ENCODE assay signal across 11 cellular contexts in genomic region chr17:60901806-60902205, GRCh38.
A peak's percentile ranks its signal among the peaks of the same experiment; 100 is the strongest.
DNase-seq lines count a peak whose midpoint lies in the region; ATAC-seq and TF ChIP-seq lines count a peak whose summit lies in the region.
"Had no signal": no experiment of that assay in that cellular context is flagged by ENCODE, and none has a peak within 500 bp of the region (broad histone marks: within the 10 kb centered on the region; RNA-seq: fewer than 3 reads in every experiment).

No MANE protein-coding gene starts in this region.

- no peaks in the 10 kb centered on the region for H3K9me2 ChIP-seq in GM23248 (ENCODE audit: insufficient read depth)

- no peak overlapping the region for H3K9ac ChIP-seq in GM23248
- no peak overlapping the region for H3K9ac ChIP-seq in adipocyte (ENCODE audit: low read length)
- no peak overlapping the region for H3K9ac ChIP-seq in fibroblast of lung (ENCODE audit: insufficient read depth, low read length)
- H3K9ac ChIP-seq in smooth muscle cell (ENCODE audit: low read depth) = no peak overlapping the region

- H3K79me2 ChIP-seq in GM23248 (ENCODE audit: insufficient read depth) (no peaks in the 10 kb centered on the region), fibroblast of lung (ENCODE audit: control insufficient read depth, insufficient read depth, low read length) (no peaks in the 10 kb centered on the region), smooth muscle cell (ENCODE audit: low read depth) (no peaks in the 10 kb centered on the region)

- H3K4me1 ChIP-seq in GM23248 (ENCODE audit: insufficient read depth) (peaks cover 13% of the 10 kb centered on the region), adipocyte (ENCODE audit: control insufficient read depth, insufficient read depth, low read length) (peaks cover 12% of the 10 kb centered on the region), fibroblast of lung (ENCODE audit: control insufficient read depth, extremely low read depth, insufficient read depth, low read length) (no peaks in the 10 kb centered on the region), aorta (ENCODE audit: control insufficient read depth in 1 of 2, insufficient read depth in 2 of 2, low read length in 2 of 2) (no peaks in the 10 kb centered on the region), smooth muscle cell (ENCODE audit: low read depth) (no peaks in the 10 kb centered on the region)
- H3K4me1 ChIP-seq: gastroesophageal sphincter had no signal

- in situ Hi-C loops in GM23248 (cut with MboI) = no loop called here

- H3F3A ChIP-seq in GM23248 (ENCODE audit: insufficient read depth) (peaks cover 10% of the 10 kb centered on the region; the same call in 1 of the 2 replicates), smooth muscle cell (ENCODE audit: low read depth) (no peaks in the 10 kb centered on the region)

- H3K4me3 ChIP-seq in GM23248 (no peak overlapping the region), adipocyte (ENCODE audit: low read length) (no peak overlapping the region), fibroblast of lung (replicated peaks in 1 of 4; ENCODE audit: control extremely low read depth in 1 of 4, insufficient read depth in 1 of 4, low read depth in 3 of 4, low read length in 4 of 4) (peak overlapping the region in 1 of 4 experiments; percentile 6), aorta (ENCODE audit: low read length in 2 of 2) (no peak overlapping the region), smooth muscle cell (no peak overlapping the region)
- H3K4me3 ChIP-seq: gastroesophageal sphincter had no signal

- H3K9me3 ChIP-seq in GM23248 (ENCODE audit: low read depth) = no peaks in the 10 kb centered on the region
- peaks cover 6% of the 10 kb centered on the region for H3K9me3 ChIP-seq in adipocyte (ENCODE audit: control insufficient read depth, low read length)
- no peaks in the 10 kb centered on the region for H3K9me3 ChIP-seq in fibroblast of lung (ENCODE audit: control insufficient read depth, insufficient read depth, low read depth, low read length)
- no peaks in the 10 kb centered on the region for H3K9me3 ChIP-seq in aorta (ENCODE audit: control insufficient read depth, low read length)
- H3K9me3 ChIP-seq in smooth muscle cell (replicated peaks; ENCODE audit: low read depth) = no peaks in the 10 kb centered on the region

- 33 to 43% methylated on average over 2 of the region's 2 CpGs for WGBS in GM23248 (ENCODE audit: low coverage in 1 of 2, low lambda C conversion rate in 2 of 2, missing lambda C conversion rate in 2 of 2), 2 experiments
- WGBS in aorta, 2 donors = 6 to 8% methylated on average over 2 of the region's 2 CpGs
- whole genome bisulfite sequencing in smooth muscle cell (ENCODE audit: low lambda C conversion rate) = 83% methylated on average over 2 of the region's 2 CpGs

- peak overlapping the region; percentile 30 for H3K4me2 ChIP-seq in GM23248 (ENCODE audit: unreplicated experiment)
- peak overlapping the region; percentile 86 for H3K4me2 ChIP-seq in fibroblast of lung (ENCODE audit: extremely low read depth, insufficient read depth, low read length)
- H3K4me2 ChIP-seq in smooth muscle cell = no peak overlapping the region

- H3K27me3 ChIP-seq in GM23248 (replicated peaks; ENCODE audit: insufficient read depth) = no peaks in the 10 kb centered on the region
- no peaks in the 10 kb centered on the region for H3K27me3 ChIP-seq in adipocyte (replicated peaks; ENCODE audit: control insufficient read depth, insufficient read depth, low read length)
- no peaks in the 10 kb centered on the region for H3K27me3 ChIP-seq in fibroblast of lung (ENCODE audit: control insufficient read depth, insufficient read depth, low read length)
- H3K27me3 ChIP-seq in aorta (ENCODE audit: control insufficient read depth in 1 of 2, insufficient read depth in 2 of 2, low read length in 1 of 2) = no peaks in the 10 kb centered on the region
- no peaks in the 10 kb centered on the region for H3K27me3 ChIP-seq in smooth muscle cell (ENCODE audit: low read depth)
- H3K27me3 ChIP-seq: gastroesophageal sphincter had no signal

- H3K27ac ChIP-seq in GM23248 (no peak overlapping the region), fibroblast of lung (ENCODE audit: insufficient read depth, low read length) (peak overlapping the region; percentile 58), aorta (ENCODE audit: low read depth in 1 of 2, low read length in 2 of 2) (no peak overlapping the region), smooth muscle cell (ENCODE audit: low read depth) (no peak overlapping the region)
- H3K27ac ChIP-seq: gastroesophageal sphincter had no signal

- peak; percentile 29 for ATAC-seq in aorta (ENCODE audit: low FRiP score)
- ATAC-seq: gastroesophageal sphincter had no signal

- H2AFZ ChIP-seq in GM23248 (no peak overlapping the region), fibroblast of lung (ENCODE audit: low read length) (no peak overlapping the region), smooth muscle cell (ENCODE audit: low read depth) (no peak overlapping the region)

- DNase-seq in GM23248 = peak; percentile 54
- DNase-seq in adipocyte (ENCODE audit: low read depth) = peak; percentile 82
- DNase-seq in fibroblast of lung (ENCODE audit: low read depth in 2 of 2) = peak; percentile 85
- no peak for DNase-seq in aorta
- DNase-seq in smooth muscle cell (lab: John Stamatoyannopoulos, UW; ENCODE audit: unreplicated experiment) = no peak
- no peak for DNase-seq in foreskin melanocyte
- DNase-seq in NCI-H526 (lab: John Stamatoyannopoulos, UW) = no peak
- DNase-seq: activated CD4-positive, alpha-beta memory T cell treated with anti-CD3 and anti-CD28 coated beads, Interleukin-2, amount 10 ng/mL, durations not matched to agents 7 days and 5 days; activated gamma-delta T cell treated with Interleukin-2 at 50 U/mL for 16 hours; NCI-H446 treated with DMSO at 0.1 percent for 48 hours had no signal

- TF ChIP-seq CTCF in fibroblast of lung (conservative IDR thresholded peaks at IDR 0.05 in 1 of 2, IDR thresholded peaks at IDR 0.05 in 1 of 2; ENCODE audit: low read depth in 1 of 2, low read length in 2 of 2) (no peak), smooth muscle cell (IDR thresholded peaks at IDR 0.05; ENCODE audit: borderline replicate concordance, insufficient read depth, poor library complexity, severe bottlenecking) (no peak)

- no peaks in the 10 kb centered on the region for H3K36me3 ChIP-seq in GM23248 (ENCODE audit: low read depth)
- H3K36me3 ChIP-seq in adipocyte (ENCODE audit: control insufficient read depth, insufficient read depth, low read length, severe bottlenecking) = peaks cover 3% of the 10 kb centered on the region
- H3K36me3 ChIP-seq in fibroblast of lung (ENCODE audit: control insufficient read depth, insufficient read depth, low read length) = no peaks in the 10 kb centered on the region
- H3K36me3 ChIP-seq in aorta (ENCODE audit: control insufficient read depth in 1 of 2, insufficient read depth in 2 of 2, low read length in 1 of 2) = no peaks in the 10 kb centered on the region
- H3K36me3 ChIP-seq in smooth muscle cell (ENCODE audit: low read depth) = no peaks in the 10 kb centered on the region

- intact Hi-C loops in aorta (cut with DNase I) = no loop called here

- H4K20me1 ChIP-seq in GM23248 (ENCODE audit: insufficient read depth) (no peaks in the 10 kb centered on the region), fibroblast of lung (ENCODE audit: control insufficient read depth, extremely low read depth, insufficient read depth, low read length) (no peaks in the 10 kb centered on the region), smooth muscle cell (ENCODE audit: low read depth) (no peaks in the 10 kb centered on the region)

Comparison
In these comparisons a context has a peak if more than half of its experiments do, and no peak if none do; other contexts are left out.
1. DNase-seq: peak in GM23248 (single experiment), adipocyte (single experiment) and fibroblast of lung (2 of 2); none in aorta (0 of 2), smooth muscle cell (single experiment), foreskin melanocyte (single experiment) and NCI-H526 (0 of 2).